1 cellular context compared by ENCODE assay signal in genomic region chr12:120292661-120293531, GRCh38.
TF ChIP-seq lines count a peak whose summit lies in the region.

Gene RNU4-1, minus strand, starts transcription at chr12:120293237.

TF ChIP-seq in HepG2, 621 proteins besides CTCF, POLR2A, EP300 and RAD21 (continued from another document and continues in another):
- TF ChIP-seq HMGXB3 (CRISPR knock-in tag; IDR thresholded peaks at IDR 0.05; ENCODE audit: borderline replicate concordance): no peak
- TF ChIP-seq U2AF2 (IDR thresholded peaks at IDR 0.05; ENCODE audit: low read depth, low read length): no peak
- TF ChIP-seq TEF (CRISPR knock-in tag; IDR thresholded peaks at IDR 0.05): peak; percentile 88; the same call in 1 of the 2 replicates
- 0 out of 2 replicates have a peak, but pooled peaks have one; percentile 6 for TF ChIP-seq ARID2 (CRISPR knock-in tag; IDR thresholded peaks at IDR 0.05; ENCODE audit: borderline replicate concordance)
- no peak for TF ChIP-seq ZBTB14 (CRISPR knock-in tag; IDR thresholded peaks at IDR 0.05)
- TF ChIP-seq ZNF577 (CRISPR knock-in tag; IDR thresholded peaks at IDR 0.05; ENCODE audit: borderline replicate concordance, low read depth): no peak
- TF ChIP-seq GABPA (IDR thresholded peaks at IDR 0.05; ENCODE audit: low read depth, low read length): no peak
- TF ChIP-seq GABPA (CRISPR knock-in tag; IDR thresholded peaks at IDR 0.05; ENCODE audit: low read depth): peak; percentile 68
- 0 out of 2 replicates have a peak, but pooled peaks have one; percentile 69 for TF ChIP-seq TFE3 (CRISPR knock-in tag; IDR thresholded peaks at IDR 0.05)
- TF ChIP-seq ZNF580 (CRISPR knock-in tag; IDR thresholded peaks at IDR 0.05; ENCODE audit: borderline replicate concordance, low read depth): peak; percentile 67; the same call in 1 of the 2 replicates
- no peak for TF ChIP-seq ZMYM2 (CRISPR knock-in tag; IDR thresholded peaks at IDR 0.05)
- peak; percentile 73; the same call in 1 of the 2 replicates for TF ChIP-seq ELF4 (CRISPR knock-in tag; IDR thresholded peaks at IDR 0.05; ENCODE audit: borderline replicate concordance)
- peak; percentile 82 for TF ChIP-seq KAT8 (CRISPR knock-in tag; IDR thresholded peaks at IDR 0.05)
- TF ChIP-seq CEBPG (CRISPR knock-in tag; IDR thresholded peaks at IDR 0.05): peak; percentile 77
- peak; percentile 77; the same call in 1 of the 2 replicates for TF ChIP-seq ZKSCAN8 (CRISPR knock-in tag; IDR thresholded peaks at IDR 0.05; ENCODE audit: borderline replicate concordance)
- TF ChIP-seq CBX1 (IDR thresholded peaks at IDR 0.05; ENCODE audit: low read depth): peak; percentile 100
- TF ChIP-seq BATF2 (CRISPR knock-in tag; IDR thresholded peaks at IDR 0.05): peak; percentile 72; the same call in 1 of the 2 replicates
- TF ChIP-seq CREB1 (IDR thresholded peaks at IDR 0.05): no peak
- peak; percentile 80 for TF ChIP-seq CREB1 (CRISPR knock-in tag; IDR thresholded peaks at IDR 0.05)
- no peak for TF ChIP-seq ZNF512 (CRISPR knock-in tag; IDR thresholded peaks at IDR 0.05)
- 0 out of 2 replicates have a peak, but pooled peaks have one; percentile 53 for TF ChIP-seq ZSCAN30 (CRISPR knock-in tag; IDR thresholded peaks at IDR 0.05)
- peak; percentile 84; the same call in 1 of the 2 replicates for TF ChIP-seq ZSCAN9 (CRISPR knock-in tag; IDR thresholded peaks at IDR 0.05; ENCODE audit: borderline replicate concordance)
- TF ChIP-seq ZNF749 (CRISPR knock-in tag; IDR thresholded peaks at IDR 0.05; ENCODE audit: borderline replicate concordance): no peak; the same call in 1 of the 2 replicates
- no peak for TF ChIP-seq NFYB (CRISPR knock-in tag; IDR thresholded peaks at IDR 0.05)
- TF ChIP-seq ZBTB33 (CRISPR knock-in tag; IDR thresholded peaks at IDR 0.05): no peak
- peak; percentile 30 for TF ChIP-seq ZNF629 (CRISPR knock-in tag; conservative IDR thresholded peaks at IDR 0.05)
- TF ChIP-seq REST (IDR thresholded peaks at IDR 0.05; ENCODE audit: borderline replicate concordance in 1 of 2, low read depth in 1 of 2, low read length in 2 of 2): no peak; a peak in 1 of 4 replicates
- TF ChIP-seq ZNF776 (CRISPR knock-in tag; IDR thresholded peaks at IDR 0.05): no peak
- no peak; the same call in 1 of the 2 replicates for TF ChIP-seq AKNA (CRISPR knock-in tag; IDR thresholded peaks at IDR 0.05; ENCODE audit: borderline replicate concordance)
- peak; percentile 91 for TF ChIP-seq ZNF878 (CRISPR knock-in tag; IDR thresholded peaks at IDR 0.05)
- TF ChIP-seq ZNF20 (CRISPR knock-in tag; IDR thresholded peaks at IDR 0.05): no peak
- peak; percentile 87 for TF ChIP-seq ISL2 (CRISPR knock-in tag; IDR thresholded peaks at IDR 0.05)
- 0 out of 2 replicates have a peak, but pooled peaks have one; percentile 65 for TF ChIP-seq PRMT3 (CRISPR knock-in tag; IDR thresholded peaks at IDR 0.05; ENCODE audit: borderline replicate concordance, low read depth)
